1 cellular context compared by ENCODE assay signal in the genomic region with DNA sequence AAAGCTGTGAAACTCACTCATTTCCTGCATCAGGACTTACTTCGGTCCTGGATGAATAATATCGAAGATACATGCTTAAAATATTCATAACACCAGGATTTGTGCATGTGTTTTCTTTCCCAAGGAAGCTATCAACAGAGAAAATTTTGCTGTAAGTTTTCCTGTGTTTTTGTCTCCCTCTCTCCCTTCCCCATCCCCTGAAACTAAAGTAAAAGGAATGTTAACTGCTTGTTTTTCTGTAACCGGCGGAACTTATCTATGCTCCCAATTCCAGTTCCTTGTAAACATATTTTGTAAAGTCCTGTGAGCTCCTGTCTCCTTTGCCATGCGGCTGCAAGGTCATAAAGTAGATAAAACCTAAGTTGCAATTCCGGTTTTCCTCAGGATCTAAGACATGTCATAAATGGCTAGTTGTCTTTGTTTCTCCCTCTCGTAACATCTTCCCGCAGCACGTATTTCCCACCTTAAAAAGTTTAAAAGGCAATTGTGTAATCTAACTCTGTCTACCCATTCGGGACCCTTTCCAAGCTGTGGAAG.
TF ChIP-seq lines count a peak whose summit lies in the region.

No MANE protein-coding gene starts in this region.

TF ChIP-seq in endothelial cell of umbilical vein, 7 proteins besides CTCF, POLR2A, EP300 and RAD21:
- TF ChIP-seq, protein P1, sequence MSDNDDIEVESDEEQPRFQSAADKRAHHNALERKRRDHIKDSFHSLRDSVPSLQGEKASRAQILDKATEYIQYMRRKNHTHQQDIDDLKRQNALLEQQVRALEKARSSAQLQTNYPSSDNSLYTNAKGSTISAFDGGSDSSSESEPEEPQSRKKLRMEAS (IDR thresholded peaks at IDR 0.05; ENCODE audit: insufficient read depth, insufficient read length), result no peak
- TF ChIP-seq FOS (IDR thresholded peaks at IDR 0.05; ENCODE audit: borderline replicate concordance, insufficient read depth, low read length) (peak; percentile 44), GATA2 (IDR thresholded peaks at IDR 0.05; ENCODE audit: insufficient read depth, insufficient read length, low read depth, low read length) (peak; percentile 60), MYC (IDR thresholded peaks at IDR 0.05; ENCODE audit: low read depth, low read length) (no peak)
